Comparison of ENCODE assay signal across 1 cellular context in genomic region chr2:85933753-85934594, GRCh38.
A peak's percentile ranks its signal among the peaks of the same experiment; 100 is the strongest.
TF ChIP-seq lines count a peak whose summit lies in the region.

No MANE protein-coding gene starts in this region.

TF ChIP-seq in K562, 482 proteins besides CTCF, POLR2A, EP300 and RAD21 (continued from another document and continues in another):
- TF ChIP-seq TCF3 (CRISPR knock-in tag; IDR thresholded peaks at IDR 0.05) (peak; percentile 96), WHSC1 (IDR thresholded peaks at IDR 0.05; ENCODE audit: low read length) (no peak), TFAP4 (CRISPR knock-in tag; IDR thresholded peaks at IDR 0.05; ENCODE audit: borderline replicate concordance) (no peak), TSHZ1 (CRISPR knock-in tag; IDR thresholded peaks at IDR 0.05) (no peak), HDAC2 (IDR thresholded peaks at IDR 0.05) (peak; percentile 99), CBX2 (IDR thresholded peaks at IDR 0.05; ENCODE audit: insufficient read depth, low read length, poor library complexity, severe bottlenecking) (no peak), ZNF217 (CRISPR knock-in tag; IDR thresholded peaks at IDR 0.05) (no peak), SPI1 (IDR thresholded peaks at IDR 0.05; ENCODE audit: borderline replicate concordance, low read depth, low read length) (no peak), BRD4 (IDR thresholded peaks at IDR 0.05) (no peak), ID3 (CRISPR knock-in tag; IDR thresholded peaks at IDR 0.05) (no peak), ID3 (tag; IDR thresholded peaks at IDR 0.05) (no peak), SNRNP70 (optimal IDR thresholded peaks at IDR 0.05; ENCODE audit: low read depth, low read length) (no peak), ZFP30 (CRISPR knock-in tag; IDR thresholded peaks at IDR 0.05; ENCODE audit: borderline replicate concordance) (no peak), ATF4 (CRISPR knock-in tag; IDR thresholded peaks at IDR 0.05) (peak; percentile 46; the same call in 1 of the 2 replicates), RFX1 (IDR thresholded peaks at IDR 0.05) (no peak), FOXM1 (IDR thresholded peaks at IDR 0.05; ENCODE audit: low read depth) (peak; percentile 97), FOXM1 (CRISPR knock-in tag; IDR thresholded peaks at IDR 0.05; ENCODE audit: low read depth) (no peak), FOXJ3 (CRISPR knock-in tag; IDR thresholded peaks at IDR 0.05) (no peak), ZNF184 (CRISPR knock-in tag; IDR thresholded peaks at IDR 0.05) (no peak), CHCHD3 (CRISPR knock-in tag; IDR thresholded peaks at IDR 0.05) (no peak), JUN (IDR thresholded peaks at IDR 0.05; ENCODE audit: borderline replicate concordance, low read depth, low read length) (peak; percentile 62; the same call in 1 of the 2 replicates), JUN (CRISPR knock-in tag; IDR thresholded peaks at IDR 0.05; ENCODE audit: borderline replicate concordance) (no peak), RCOR1 (IDR thresholded peaks at IDR 0.05; ENCODE audit: borderline replicate concordance in 1 of 2, low read depth in 2 of 2, low read length in 2 of 2) (peak; percentile 83 to 99; a peak in 3 of 4 replicates), DEAF1 (CRISPR knock-in tag; IDR thresholded peaks at IDR 0.05) (no peak), ZBTB8A (IDR thresholded peaks at IDR 0.05; ENCODE audit: partially characterized antibody) (no peak), EP400 (IDR thresholded peaks at IDR 0.05) (peak; percentile 47; the same call in 1 of the 2 replicates), ZNF561 (CRISPR knock-in tag; conservative IDR thresholded peaks at IDR 0.05) (no peak), DACH1 (IDR thresholded peaks at IDR 0.05; ENCODE audit: partially characterized antibody) (peak; percentile 52), TEAD1 (CRISPR knock-in tag; IDR thresholded peaks at IDR 0.05) (peak; percentile 36 to 92; a peak in 2 of 4 replicates), POLR2AphosphoS5 (IDR thresholded peaks at IDR 0.05; ENCODE audit: control insufficient read depth, insufficient read depth, low read depth, low read length) (peak; percentile 88), CCNT2 (IDR thresholded peaks at IDR 0.05; ENCODE audit: borderline replicate concordance, extremely low read depth, insufficient read length, low read depth, low read length) (peak; percentile 66), PCBP1 (IDR thresholded peaks at IDR 0.05; ENCODE audit: low read depth, low read length, poor library complexity, severe bottlenecking) (no peak), ZBTB2 (IDR thresholded peaks at IDR 0.05) (peak; percentile 81; the same call in 1 of the 2 replicates), TEAD4 (IDR thresholded peaks at IDR 0.05; ENCODE audit: low read length) (peak; percentile 99), TEAD4 (CRISPR knock-in tag; IDR thresholded peaks at IDR 0.05; ENCODE audit: borderline replicate concordance) (no peak), MCM7 (IDR thresholded peaks at IDR 0.05) (no peak), ZNF277 (CRISPR knock-in tag; IDR thresholded peaks at IDR 0.05; ENCODE audit: borderline replicate concordance) (no peak), ZNF224 (CRISPR knock-in tag; IDR thresholded peaks at IDR 0.05) (no peak), KAT8 (IDR thresholded peaks at IDR 0.05; ENCODE audit: low read depth) (no peak), POLR2AphosphoS2 (IDR thresholded peaks at IDR 0.05; ENCODE audit: low read length) (no peak), FOS (IDR thresholded peaks at IDR 0.05; ENCODE audit: extremely low read depth, insufficient read length) (peak; percentile 1), SMC3 (conservative IDR thresholded peaks at IDR 0.05; ENCODE audit: insufficient read depth, low read depth, low read length) (no peak), U2AF1 (optimal IDR thresholded peaks at IDR 0.05; ENCODE audit: low read depth, low read length) (no peak), KLF16 (IDR thresholded peaks at IDR 0.05) (peak; percentile 98), EHMT2 (IDR thresholded peaks at IDR 0.05) (peak; percentile 68; the same call in 1 of the 2 replicates), ZKSCAN3 (CRISPR knock-in tag; IDR thresholded peaks at IDR 0.05) (no peak), PHTF2 (CRISPR knock-in tag; IDR thresholded peaks at IDR 0.05) (no peak), FOXO4 (CRISPR knock-in tag; IDR thresholded peaks at IDR 0.05) (no peak), ZNF444 (CRISPR knock-in tag; IDR thresholded peaks at IDR 0.05) (no peak), LEF1 (IDR thresholded peaks at IDR 0.05) (peak; percentile 92), FOXK1 (CRISPR knock-in tag; IDR thresholded peaks at IDR 0.05; ENCODE audit: borderline replicate concordance) (no peak), BCOR (IDR thresholded peaks at IDR 0.05) (peak; percentile 88), ZNF707 (CRISPR knock-in tag; conservative IDR thresholded peaks at IDR 0.05) (no peak), MXD1 (CRISPR knock-in tag; IDR thresholded peaks at IDR 0.05; ENCODE audit: borderline replicate concordance, poor library complexity, severe bottlenecking) (no peak), FOXA3 (CRISPR knock-in tag; conservative IDR thresholded peaks at IDR 0.05 in 1 of 2, IDR thresholded peaks at IDR 0.05 in 1 of 2) (peak in 1 of 2 experiments; percentile 89; a peak in 2 of 4 replicates), SRSF7 (optimal IDR thresholded peaks at IDR 0.05; ENCODE audit: low read depth, low read length) (no peak), ZKSCAN1 (IDR thresholded peaks at IDR 0.05; ENCODE audit: low read depth, low read length) (peak; percentile 49; the same call in 1 of the 2 replicates), NFE2 (IDR thresholded peaks at IDR 0.05; ENCODE audit: low read depth) (peak; percentile 83), POLR2H (tag; IDR thresholded peaks at IDR 0.05; ENCODE audit: low read depth) (no peak), ZC3H11A (IDR thresholded peaks at IDR 0.05; ENCODE audit: low read depth, low read length) (no peak), JUNB (CRISPR knock-in tag; conservative IDR thresholded peaks at IDR 0.05) (no peak), HMGN3 (IDR thresholded peaks at IDR 0.05; ENCODE audit: borderline replicate concordance, extremely low read depth, insufficient read length, low read depth, low read length) (no peak), ZNF699 (CRISPR knock-in tag; IDR thresholded peaks at IDR 0.05; ENCODE audit: insufficient replicate concordance) (no peak), IRF9 (tag; IDR thresholded peaks at IDR 0.05) (no peak), POLR2B (IDR thresholded peaks at IDR 0.05; ENCODE audit: low read depth, partially characterized antibody) (no peak), ZNF24 (IDR thresholded peaks at IDR 0.05) (0 out of 2 replicates have a peak, but pooled peaks have one; percentile 50)
